Comparison of ENCODE assay signal across 11 cellular contexts in the genomic region with DNA sequence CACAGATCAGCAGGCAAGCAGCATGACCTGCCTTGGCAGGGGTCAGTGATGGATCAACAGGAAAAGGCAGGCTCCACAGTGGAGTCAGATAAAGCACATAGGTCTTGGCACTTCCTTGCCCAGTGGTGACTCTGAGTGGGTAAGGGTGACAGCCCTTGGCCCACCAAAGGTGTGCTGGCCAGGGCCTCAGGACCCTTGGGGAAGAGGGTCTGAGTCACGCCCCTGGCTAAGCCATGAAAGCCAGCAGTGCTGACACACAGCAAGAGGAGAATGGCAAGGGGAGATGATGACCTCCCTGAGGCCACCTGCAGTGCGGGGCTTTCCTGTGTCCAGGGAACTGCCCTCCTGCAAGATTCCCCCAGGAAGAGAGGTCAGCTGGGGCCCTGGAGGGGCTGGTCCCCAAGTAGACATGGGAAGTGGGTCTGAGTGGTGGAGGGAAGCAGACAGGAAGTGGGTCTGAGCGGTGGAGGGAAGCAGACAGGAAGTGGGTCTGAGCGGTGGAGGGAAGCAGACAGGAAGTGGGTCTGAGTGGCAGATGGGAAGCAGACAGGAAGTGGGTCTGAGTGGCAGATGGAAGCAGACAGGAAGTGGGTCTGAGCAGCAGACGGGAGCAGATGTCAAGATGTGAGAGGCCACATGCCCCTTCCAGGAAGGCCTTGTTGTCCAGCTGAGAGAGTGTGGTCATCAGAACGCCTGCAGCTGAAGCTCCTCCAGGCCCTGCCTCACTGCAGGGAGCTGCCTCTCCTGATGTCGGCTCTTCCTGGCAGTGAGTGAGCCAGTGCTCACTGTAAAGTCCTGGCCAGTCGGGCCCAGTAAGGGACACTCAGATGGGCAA. TPM values are rescaled to one million over a fixed set of nuclear protein-coding genes. Genes with fewer than 3 reads are reported as not detected.
DNase-seq lines count a peak whose midpoint lies in the region; ATAC-seq and TF ChIP-seq lines count a peak whose summit lies in the region.
"Had no signal": no experiment of that assay in that cellular context is flagged by ENCODE, and none has a peak within 500 bp of the region (broad histone marks: within the 10 kb centered on the region; RNA-seq: fewer than 3 reads in every experiment).

No MANE protein-coding gene starts in this region.

- H3K4me3 ChIP-seq in CD4-positive, alpha-beta memory T cell (ENCODE audit: low read length in 2 of 2): no peak overlapping the region

- no peak for TF ChIP-seq CTCF in nephron progenitor cell (IDR thresholded peaks at IDR 0.05)

- H3K4me1 ChIP-seq in CD4-positive, alpha-beta memory T cell (ENCODE audit: insufficient read depth, low read length): peaks cover 28% of the 10 kb centered on the region

- intact Hi-C loops in CD4-positive, alpha-beta memory T cell (cut with micrococcal nuclease): no loop called here

- no peaks in the 10 kb centered on the region for H3K36me3 ChIP-seq in CD4-positive, alpha-beta memory T cell (ENCODE audit: insufficient read depth, low read length)

- no peaks in the 10 kb centered on the region for H3K27me3 Mint-ChIP-seq in CD4-positive, alpha-beta memory T cell
- H3K27me3 Mint-ChIP-seq in nephron progenitor cell (ENCODE audit: low read depth, poor library complexity): peaks cover 27% of the 10 kb centered on the region

- no peak overlapping the region for H3K27ac ChIP-seq in CD4-positive, alpha-beta memory T cell (ENCODE audit: low read depth, low read length)

- no peaks in the 10 kb centered on the region for H3K9me3 ChIP-seq in CD4-positive, alpha-beta memory T cell (ENCODE audit: control insufficient read depth in 1 of 2, low read length in 2 of 2)

- CTCF ChIA-PET in CD4-positive, alpha-beta memory T cell (lab: Charles Lee; ENCODE audit: partially characterized antibody): interaction anchor here (1.1 kb wide), 1 partner anchor 110 kb away, joined by 3 read pairs; no protein-coding TSS in a partner anchor

- H3K27ac Mint-ChIP-seq in CD4-positive, alpha-beta memory T cell: peak overlapping the region; percentile 74 to 95 (median 87)
- H3K27ac Mint-ChIP-seq in nephron progenitor cell: peak overlapping the region; percentile 92

- peak in 4 of 5 donors; percentile 9 to 50 (median 18) for DNase-seq in CD4-positive, alpha-beta memory T cell
- DNase-seq in MV-4-11 (lab: John Stamatoyannopoulos, UW) (peak; percentile 65), nephron progenitor cell (no peak), cerebellum (ENCODE audit: low spot score) (no peak), SKM-1 treated with dmso at 0.1 percent for 144 hours (lab: John Stamatoyannopoulos, UW; ENCODE audit: unreplicated experiment) (no peak)
- peak; percentile 65 for DNase-seq in activated effector memory CD4-positive, alpha-beta T cell treated with anti-CD3 and anti-CD28 coated beads, Interleukin-2, amount 50 U/mL, for 16 hours
- DNase-seq: DMS153, SHP77 treated with DMSO at 0.1 percent for 48 hours had no signal

- peak overlapping the region in 7 of 8 donors; percentile 54 to 75 (median 68) for H3K4me3 Mint-ChIP-seq in CD4-positive, alpha-beta memory T cell
- H3K4me3 Mint-ChIP-seq in nephron progenitor cell: no peak overlapping the region

- ATAC-seq in GM21447 (IDR thresholded peaks at IDR 0.05; ENCODE audit: unreplicated experiment) (no peak), HG02885 (IDR thresholded peaks at IDR 0.05; ENCODE audit: poor library complexity, unreplicated experiment) (no peak)

- H3K9me3 Mint-ChIP-seq in CD4-positive, alpha-beta memory T cell: peaks cover 0 to 8% (median 0%) of the 10 kb centered on the region in 8 donors
- H3K9me3 Mint-ChIP-seq in nephron progenitor cell: peaks cover 26% of the 10 kb centered on the region

- no peaks in the 10 kb centered on the region for H3K36me3 Mint-ChIP-seq in CD4-positive, alpha-beta memory T cell
- H3K36me3 Mint-ChIP-seq in nephron progenitor cell (ENCODE audit: low read depth): no peaks in the 10 kb centered on the region

- H3K4me1 Mint-ChIP-seq in CD4-positive, alpha-beta memory T cell: peaks cover 28 to 58% (median 43%) of the 10 kb centered on the region in 4 donors
- peaks cover 5% of the 10 kb centered on the region for H3K4me1 Mint-ChIP-seq in nephron progenitor cell

- H3K27me3 ChIP-seq in CD4-positive, alpha-beta memory T cell (ENCODE audit: insufficient read depth, low read length): no peaks in the 10 kb centered on the region

- POLR2A ChIA-PET in CD4-positive, alpha-beta memory T cell (lab: Charles Lee; ENCODE audit: partially characterized antibody): no interaction called here

RNA-seq across cellular contexts. Expression of gene DIO3, which starts 34.8 kb away (rescaled TPM):
- total RNA-seq in CD4-positive, alpha-beta memory T cell: not detected
- polyA plus RNA-seq in CD4-positive, alpha-beta memory T cell: not detected
- total RNA-seq in cerebellum: 6.1 TPM
- total RNA-seq: HT1080 had no signal

Comparison
In these comparisons a context has a peak if more than half of its experiments do, and no peak if none do; other contexts are left out.
1. DNase-seq: peak in CD4-positive, alpha-beta memory T cell (4 of 5), MV-4-11 (single experiment) and activated effector memory CD4-positive, alpha-beta T cell treated with anti-CD3 and anti-CD28 coated beads, Interleukin-2, amount 50 U/mL, for 16 hours (single experiment); none in nephron progenitor cell (single experiment), cerebellum (single experiment) and SKM-1 treated with dmso at 0.1 percent for 144 hours (single experiment).